ENCODE assay signal across 1 cellular context in genomic region chr12:32755654-32756475, GRCh38.
TF ChIP-seq lines count a peak whose summit lies in the region.

Gene YARS2 (minus strand): TSS chr12:32755897. CDS start chr12:32755874, 23 bp downstream.

TF ChIP-seq in K562, 482 proteins besides CTCF, POLR2A, EP300 and RAD21 (continued from another document):
- TF ChIP-seq E2F8 (IDR thresholded peaks at IDR 0.05; ENCODE audit: low read depth, partially characterized antibody) (peak; percentile 37), SNIP1 (IDR thresholded peaks at IDR 0.05; ENCODE audit: low read depth) (no peak), THRAP3 (IDR thresholded peaks at IDR 0.05; ENCODE audit: borderline replicate concordance) (peak; percentile 76; the same call in 1 of the 2 replicates), RREB1 (CRISPR knock-in tag; IDR thresholded peaks at IDR 0.05) (0 out of 2 replicates have a peak, but pooled peaks have one; percentile 9)
TF ChIP-seq in K562: peak in this region for 106.
